29 cellular contexts compared by ENCODE assay signal in the genomic region with DNA sequence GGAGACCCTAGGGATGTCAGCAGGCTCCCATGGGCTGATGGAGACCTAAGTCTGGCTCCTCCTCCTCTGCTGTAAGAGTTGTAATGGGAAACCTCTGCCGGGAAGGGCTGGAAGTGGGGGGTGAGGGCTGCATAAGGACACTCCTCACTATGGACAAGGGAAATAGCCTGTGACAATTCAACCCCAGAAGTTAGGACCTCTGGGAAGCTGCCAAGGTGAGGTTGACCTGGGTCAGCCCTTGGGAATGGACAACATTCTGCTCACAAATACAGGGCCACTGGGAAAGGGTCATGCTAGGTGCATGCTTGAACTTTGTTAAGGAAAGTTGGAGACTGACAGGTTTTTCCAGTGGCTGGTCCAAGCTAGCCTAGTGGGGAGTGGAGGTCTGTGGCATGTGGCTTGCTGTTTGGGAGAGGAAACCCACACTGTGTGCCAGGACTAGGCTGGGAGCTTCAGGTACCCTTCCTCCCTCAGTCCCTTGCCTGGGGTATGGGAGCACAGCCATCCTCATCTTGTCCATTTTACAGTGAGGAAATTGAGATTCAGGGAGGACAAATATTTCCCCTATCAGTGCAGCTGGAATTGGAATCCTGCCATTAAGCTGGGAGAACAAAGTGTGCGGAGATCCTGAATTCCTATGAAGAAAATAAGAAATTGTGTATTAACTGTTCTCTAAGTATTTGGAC.
DNase-seq lines count a peak whose midpoint lies in the region; ATAC-seq and TF ChIP-seq lines count a peak whose summit lies in the region.
"Had no signal": no experiment of that assay in that cellular context is flagged by ENCODE, and none has a peak within 500 bp of the region (broad histone marks: within the 10 kb centered on the region; RNA-seq: fewer than 3 reads in every experiment).

No MANE protein-coding gene starts in this region.

- TF ChIP-seq CTCF in H9 (conservative IDR thresholded peaks at IDR 0.05), result no peak
- TF ChIP-seq CTCF in left ventricle myocardium inferior (IDR thresholded peaks at IDR 0.05; ENCODE audit: borderline replicate concordance), result no peak
- no peak for TF ChIP-seq CTCF in nephron progenitor cell (IDR thresholded peaks at IDR 0.05)
- no peak for TF ChIP-seq CTCF in chondrocyte (IDR thresholded peaks at IDR 0.05)

- no peak overlapping the region for H3K14ac ChIP-seq in H9 (ENCODE audit: insufficient read depth, low read length)

- H3K4me2 ChIP-seq in H9 (ENCODE audit: insufficient read depth, insufficient read length, low read length), result no peak overlapping the region
- H3K4me2 ChIP-seq: SK-N-SH had no signal

- no peak overlapping the region for H2BK15ac ChIP-seq in H9 (ENCODE audit: low read depth, low read length)

- H3K4me1 ChIP-seq in H9 (ENCODE audit: insufficient read depth, low read length) (peaks cover 4% of the 10 kb centered on the region), left ventricle myocardium inferior (no peaks in the 10 kb centered on the region)
- H3K4me1 ChIP-seq: gastroesophageal sphincter, HAP-1, lower lobe of right lung had no signal

- H3K27ac ChIP-seq in H9 (ENCODE audit: insufficient read length, low read depth, low read length) (no peak overlapping the region), left ventricle myocardium inferior (replicated peaks) (peak overlapping the region; percentile 3)
- H3K27ac ChIP-seq: gastroesophageal sphincter, lower lobe of right lung, skin epidermis had no signal

- no peak overlapping the region for H3K9ac ChIP-seq in H9 (ENCODE audit: extremely low read depth, insufficient read length, low read length)
- H3K9ac ChIP-seq: SK-N-SH had no signal

- H3K36me3 Mint-ChIP-seq in H9 (ENCODE audit: insufficient read depth in 1 of 3, low read depth in 3 of 3) (no peaks in the 10 kb centered on the region), nephron progenitor cell (ENCODE audit: low read depth) (no peaks in the 10 kb centered on the region), chondrocyte (ENCODE audit: low read depth) (no peaks in the 10 kb centered on the region)
- H3K36me3 Mint-ChIP-seq: activated naive CD4-positive, alpha-beta T cell treated with anti-CD3 and anti-CD28 coated beads, Interleukin-2, amount 50 U/mL, for 72 hours; naive thymus-derived CD4-positive, alpha-beta T cell; stimulated activated naive B cell treated with anti-CD40 and anti-IgM and Interleukin-4, amounts not matched to agents 10 μg/mL and 1 μg/mL and 100 μg/mL, for 72 hours; type B pancreatic cell had no signal

- intact Hi-C loops in left ventricle myocardium inferior (cut with micrococcal nuclease), result no loop called here

- no peak overlapping the region for H3K4me3 ChIP-seq in left ventricle myocardium inferior
- H3K4me3 ChIP-seq: gastroesophageal sphincter, HAP-1, lower lobe of right lung, skin epidermis had no signal

- H4K91ac ChIP-seq in H9 (ENCODE audit: insufficient read length, low read depth, low read length), result no peak overlapping the region

- H3K56ac ChIP-seq in H9 (ENCODE audit: insufficient read length, low read depth, low read length), result no peak overlapping the region

- peak overlapping the region; percentile 35 for H3K18ac ChIP-seq in H9 (ENCODE audit: insufficient read length, low read depth, low read length)

- H2BK20ac ChIP-seq in H9 (ENCODE audit: low read depth, low read length, poor library complexity, severe bottlenecking), result no peak overlapping the region

- no peaks in the 10 kb centered on the region for H3K27me3 ChIP-seq in H9 (ENCODE audit: insufficient read depth, low read length)
- peaks cover 24% of the 10 kb centered on the region for H3K27me3 ChIP-seq in left ventricle myocardium inferior (ENCODE audit: low read depth)

- DNase-seq in ELF-1 (ENCODE audit: low read depth, low spot score) (peak; percentile 27), H9 (peak; percentile 43), left ventricle myocardium inferior (peak; percentile 18), nephron progenitor cell (peak; percentile 43), chondrocyte (ENCODE audit: low spot score) (no peak)
- DNase-seq in activated naive CD4-positive, alpha-beta T cell (lab: John Stamatoyannopoulos, UW), result no peak
- DNase-seq: activated CD8-positive, alpha-beta T cell treated with anti-CD3 and anti-CD28 coated beads, Interleukin-2, amount 10 ng/mL, durations not matched to agents 7 days and 5 days; amygdala; C1 segment of cervical spinal cord; DMS53; hypothalamus; Kasumi-1; lower lobe of right lung; naive thymus-derived CD4-positive, alpha-beta T cell; NCI-H1436; NCI-H2081; NCI-H446 treated with DMSO at 0.1 percent for 48 hours; NK-92 treated with Interleukin-12 subunit alpha and Interleukin-12 subunit beta, amount 100 ng/mL, for 24 hours; nucleus accumbens; SK-N-SH; stimulated activated naive B cell treated with anti-CD40 and anti-IgM and Interleukin-4, amounts not matched to agents 10 μg/mL and 1 μg/mL and 100 μg/mL, for 72 hours had no signal

- no peaks in the 10 kb centered on the region for H3K79me2 ChIP-seq in H9 (ENCODE audit: insufficient read depth, low read length)

- H3K4me3 Mint-ChIP-seq in H9 (no peak overlapping the region), nephron progenitor cell (no peak overlapping the region), chondrocyte (ENCODE audit: unreplicated experiment) (no peak overlapping the region)
- H3K4me3 Mint-ChIP-seq: activated CD8-positive, alpha-beta T cell treated with anti-CD3 and anti-CD28 coated beads, Interleukin-2, amount 10 ng/mL, durations not matched to agents 7 days and 5 days; stimulated activated naive B cell treated with anti-CD40 and anti-IgM and Interleukin-4, amounts not matched to agents 10 μg/mL and 1 μg/mL and 100 μg/mL, for 72 hours; T-helper 1 cell treated with Interleukin-12 subunit alpha and Interleukin-12 subunit beta and Interleukin-4 antibody, amounts not matched to agents 30 μg/mL and 1 μg/mL, for 36 hours; type B pancreatic cell had no signal

- H3K23me2 ChIP-seq in H9 (ENCODE audit: insufficient read length, low read depth, low read length, poor library complexity, severe bottlenecking), result no peaks in the 10 kb centered on the region

- no peak overlapping the region for H2BK120ac ChIP-seq in H9 (ENCODE audit: low read depth, low read length, poor library complexity, severe bottlenecking)

- no peaks in the 10 kb centered on the region for H4K20me1 ChIP-seq in H9 (ENCODE audit: control insufficient read depth, insufficient read depth, insufficient read length)

- H2AK5ac ChIP-seq in H9 (ENCODE audit: insufficient read length, low read length), result no peak overlapping the region

- H3T11ph ChIP-seq in H9 (ENCODE audit: low read length), result no peak overlapping the region

- no peak overlapping the region for H3K27ac Mint-ChIP-seq in H9
- H3K27ac Mint-ChIP-seq in nephron progenitor cell, result no peak overlapping the region
- H3K27ac Mint-ChIP-seq in chondrocyte (ENCODE audit: unreplicated experiment), result no peak overlapping the region
- H3K27ac Mint-ChIP-seq: activated CD8-positive, alpha-beta T cell treated with anti-CD3 and anti-CD28 coated beads, Interleukin-2, amount 10 ng/mL, durations not matched to agents 7 days and 5 days; activated naive CD4-positive, alpha-beta T cell treated with anti-CD3 and anti-CD28 coated beads, Interleukin-2, amount 50 U/mL, for 72 hours; activated T-helper 2 cell treated with anti-CD3 and anti-CD28 coated beads, Interferon-gamma antibody, Interleukin-2, Interleukin-4, amounts not matched to agents 10 μg/mL and 5 μg/mL and 100 μg/mL, durations not matched to agents 14 hours and 24 hours and 36 hours; stimulated activated naive B cell treated with anti-CD40 and anti-IgM and Interleukin-4, amounts not matched to agents 10 μg/mL and 1 μg/mL and 100 μg/mL, for 72 hours; T-helper 1 cell treated with Interleukin-12 subunit alpha and Interleukin-12 subunit beta and Interleukin-4 antibody, amounts not matched to agents 30 μg/mL and 1 μg/mL, for 36 hours; type B pancreatic cell had no signal

- peaks cover 2% of the 10 kb centered on the region; the same call in 1 of the 2 replicates for H3K27me3 Mint-ChIP-seq in H9 (ENCODE audit: low read depth)
- H3K27me3 Mint-ChIP-seq in nephron progenitor cell (ENCODE audit: low read depth, poor library complexity), result peaks cover 8% of the 10 kb centered on the region
- H3K27me3 Mint-ChIP-seq in chondrocyte (ENCODE audit: low read depth), result no peaks in the 10 kb centered on the region
- H3K27me3 Mint-ChIP-seq: stimulated activated naive B cell treated with anti-CD40 and anti-IgM and Interleukin-4, amounts not matched to agents 10 μg/mL and 1 μg/mL and 100 μg/mL, for 72 hours had no signal

- H3K23ac ChIP-seq in H9 (ENCODE audit: insufficient read length, low read depth, low read length), result no peak overlapping the region

- no CpG with 5 or more reads among the region's 2 CpGs for whole genome bisulfite sequencing in H9 (ENCODE audit: extremely low coverage, insufficient read length, low lambda C conversion rate)

- no peak overlapping the region for H2BK12ac ChIP-seq in H9 (ENCODE audit: insufficient read length, low read depth, low read length)

- H2BK5ac ChIP-seq in H9 (ENCODE audit: insufficient read length, low read length), result no peak overlapping the region

- no peaks in the 10 kb centered on the region for H3K79me1 ChIP-seq in H9 (ENCODE audit: insufficient read depth, low read depth, low read length, poor library complexity, severe bottlenecking)

- H4K8ac ChIP-seq in H9 (replicated peaks; ENCODE audit: insufficient read length, low read depth, low read length), result no peak overlapping the region

- H3K9me3 ChIP-seq in H9 (ENCODE audit: control insufficient read depth, low read depth, low read length), result no peaks in the 10 kb centered on the region
- no peaks in the 10 kb centered on the region for H3K9me3 ChIP-seq in left ventricle myocardium inferior (replicated peaks)
- H3K9me3 ChIP-seq: gastroesophageal sphincter, HAP-1, lower lobe of right lung, SK-N-SH had no signal

- H3K9me3 Mint-ChIP-seq in H9, result no peaks in the 10 kb centered on the region
- no peaks in the 10 kb centered on the region for H3K9me3 Mint-ChIP-seq in nephron progenitor cell
- H3K9me3 Mint-ChIP-seq in chondrocyte (ENCODE audit: low read depth), result no peaks in the 10 kb centered on the region
- H3K9me3 Mint-ChIP-seq: activated naive CD4-positive, alpha-beta T cell treated with anti-CD3 and anti-CD28 coated beads, Interleukin-2, amount 50 U/mL, for 72 hours; activated T-helper 2 cell treated with anti-CD3 and anti-CD28 coated beads, Interferon-gamma antibody, Interleukin-2, Interleukin-4, amounts not matched to agents 10 μg/mL and 5 μg/mL and 100 μg/mL, durations not matched to agents 14 hours and 24 hours and 36 hours; naive thymus-derived CD4-positive, alpha-beta T cell; stimulated activated naive B cell treated with anti-CD40 and anti-IgM and Interleukin-4, amounts not matched to agents 10 μg/mL and 1 μg/mL and 100 μg/mL, for 72 hours; T-helper 1 cell treated with Interleukin-12 subunit alpha and Interleukin-12 subunit beta and Interleukin-4 antibody, amounts not matched to agents 30 μg/mL and 1 μg/mL, for 36 hours; type B pancreatic cell had no signal

- no peak overlapping the region for H4K5ac ChIP-seq in H9 (ENCODE audit: insufficient read length, low read depth, low read length)

- no peak for ATAC-seq in HG02852 (IDR thresholded peaks at IDR 0.05; ENCODE audit: unreplicated experiment)
- ATAC-seq: activated CD8-positive, alpha-beta T cell treated with anti-CD3 and anti-CD28 coated beads, Interleukin-2, amount 10 ng/mL, durations not matched to agents 7 days and 5 days; activated naive CD4-positive, alpha-beta T cell treated with anti-CD3 and anti-CD28 coated beads, Interleukin-2, amount 50 U/mL, for 72 hours; gastroesophageal sphincter; lower lobe of right lung; naive thymus-derived CD4-positive, alpha-beta T cell; stimulated activated naive B cell treated with anti-CD40 and anti-IgM and Interleukin-4, amounts not matched to agents 10 μg/mL and 1 μg/mL and 100 μg/mL, for 72 hours had no signal

- H2AFZ ChIP-seq in H9 (ENCODE audit: low read length), result no peak overlapping the region

- H3K4me1 Mint-ChIP-seq in H9 (peaks cover 5 to 7% of the 10 kb centered on the region in 2 experiments), nephron progenitor cell (peaks cover 14% of the 10 kb centered on the region), chondrocyte (ENCODE audit: low read depth) (no peaks in the 10 kb centered on the region)
- H3K4me1 Mint-ChIP-seq: naive thymus-derived CD4-positive, alpha-beta T cell; stimulated activated naive B cell treated with anti-CD40 and anti-IgM and Interleukin-4, amounts not matched to agents 10 μg/mL and 1 μg/mL and 100 μg/mL, for 72 hours had no signal

- H3K4ac ChIP-seq in H9 (ENCODE audit: low read depth, low read length), result no peak overlapping the region

- no peaks in the 10 kb centered on the region for H3K36me3 ChIP-seq in left ventricle myocardium inferior
- H3K36me3 ChIP-seq: gastroesophageal sphincter, HAP-1, lower lobe of right lung had no signal

Comparison
In these comparisons a context has a peak if more than half of its experiments do, and no peak if none do; other contexts are left out.
1. DNase-seq: peak in ELF-1 (single experiment), H9 (single experiment), left ventricle myocardium inferior (single experiment) and nephron progenitor cell (single experiment); none in chondrocyte (single experiment) and activated naive CD4-positive, alpha-beta T cell (0 of 4).